Comparison of ENCODE assay signal across 10 cellular contexts in the genomic region with DNA sequence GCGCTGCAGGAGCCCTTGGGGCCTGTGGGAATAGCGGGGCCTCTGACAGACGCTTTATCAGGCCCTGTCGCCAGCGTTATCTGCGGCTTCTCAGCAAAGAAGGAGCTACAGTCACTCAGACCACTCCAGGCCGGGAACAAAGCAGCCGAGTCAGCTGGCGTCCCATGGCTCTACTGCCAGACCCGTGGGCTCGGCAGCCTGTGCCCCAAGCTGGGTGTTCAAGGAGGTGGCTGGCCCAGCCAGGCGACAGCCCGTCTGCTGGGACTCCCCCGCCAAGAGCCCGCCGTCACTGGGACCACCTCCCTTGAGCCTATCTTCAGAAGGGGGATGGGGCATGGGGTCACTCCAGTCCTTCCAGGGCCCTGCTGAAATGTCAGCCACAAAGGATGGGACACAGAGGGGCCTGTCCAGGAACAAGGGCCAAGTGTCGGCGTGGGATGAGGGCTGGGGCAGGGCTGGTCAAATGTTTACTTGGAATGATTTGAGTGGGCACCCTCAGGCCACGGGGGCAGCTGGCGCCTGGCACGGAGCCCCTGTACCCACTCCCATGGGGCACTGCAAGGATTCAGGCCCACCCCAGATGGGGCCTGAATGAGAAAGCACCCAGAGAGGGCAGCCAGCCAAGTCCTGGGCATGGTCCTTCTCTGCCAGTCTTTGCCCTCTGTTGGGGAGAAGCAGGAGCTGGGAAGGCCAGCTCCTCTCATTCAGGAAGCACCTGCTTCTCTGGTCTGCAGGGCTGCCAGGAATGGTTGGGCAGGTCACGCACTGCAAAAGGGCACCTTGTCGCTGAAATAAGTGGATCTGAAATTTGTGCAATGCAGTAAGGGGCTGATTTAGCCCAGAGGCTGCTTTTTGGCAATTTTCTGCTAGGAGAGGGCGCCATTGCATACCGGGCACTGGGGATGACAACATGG.
A peak's percentile ranks its signal among the peaks of the same experiment; 100 is the strongest.
DNase-seq lines count a peak whose midpoint lies in the region; ATAC-seq and TF ChIP-seq lines count a peak whose summit lies in the region.
"Had no signal": no experiment of that assay in that cellular context is flagged by ENCODE, and none has a peak within 500 bp of the region (broad histone marks: within the 10 kb centered on the region; RNA-seq: fewer than 3 reads in every experiment).

No MANE protein-coding gene starts in this region.

- H3K36me3 Mint-ChIP-seq in naive thymus-derived CD8-positive, alpha-beta T cell: peaks cover 0 to 2% (median 0%) of the 10 kb centered on the region in 3 donors

- H3K4me1 ChIP-seq in cardiac muscle cell (ENCODE audit: low read depth): peaks cover 50% of the 10 kb centered on the region
- H3K4me1 ChIP-seq: foreskin keratinocyte had no signal

- H3K27ac ChIP-seq in RWPE1 (peak overlapping the region; percentile 7; the same call in 1 of the 2 replicates), cardiac muscle cell (peak overlapping the region; percentile 98)
- H3K27ac ChIP-seq: foreskin keratinocyte had no signal

- H3K27ac Mint-ChIP-seq in naive thymus-derived CD8-positive, alpha-beta T cell: peak overlapping the region in 1 of 10 donors; percentile 46
- H3K27ac Mint-ChIP-seq: nephron progenitor cell had no signal

- no peaks in the 10 kb centered on the region for H3K36me3 ChIP-seq in cardiac muscle cell

- H3K4me3 Mint-ChIP-seq in naive thymus-derived CD8-positive, alpha-beta T cell: peak overlapping the region in 1 of 10 donors; percentile 41
- H3K4me3 Mint-ChIP-seq: nephron progenitor cell had no signal

- no peaks in the 10 kb centered on the region for H3K9me3 Mint-ChIP-seq in naive thymus-derived CD8-positive, alpha-beta T cell
- H3K9me3 Mint-ChIP-seq: nephron progenitor cell had no signal

- H3K27me3 Mint-ChIP-seq in naive thymus-derived CD8-positive, alpha-beta T cell: peaks cover 13 to 62% (median 25%) of the 10 kb centered on the region in 5 donors

- peaks cover 6 to 15% (median 7%) of the 10 kb centered on the region in 4 donors for H3K4me1 Mint-ChIP-seq in naive thymus-derived CD8-positive, alpha-beta T cell

- DNase-seq in GM10248 (ENCODE audit: extremely low spot score): peak; percentile 6
- no peak for DNase-seq in RWPE1 (ENCODE audit: low spot score)
- peak; percentile 41 to 96 for DNase-seq in cardiac muscle cell (ENCODE audit: low read depth in 1 of 2, low spot score in 1 of 2)
- DNase-seq in retina: peak; percentile 51
- DNase-seq in activated gamma-delta T cell (lab: John Stamatoyannopoulos, UW): no peak
- no peak for DNase-seq in naive thymus-derived CD8-positive, alpha-beta T cell
- no peak for DNase-seq in T-helper 2 cell
- no peak for DNase-seq in NCI-H2029 treated with DMSO at 0.1 percent for 48 hours (lab: John Stamatoyannopoulos, UW)

- H3K9me3 ChIP-seq in cardiac muscle cell (ENCODE audit: low read depth): no peaks in the 10 kb centered on the region

- no peak overlapping the region for H3K4me3 ChIP-seq in cardiac muscle cell

- no peaks in the 10 kb centered on the region for H3K27me3 ChIP-seq in cardiac muscle cell

- CTCF ChIA-PET in GM10248 (lab: Yijun Ruan, JAX) (interaction anchor here (0.9 to 4.3 kb wide), 17 partner anchors 10 to 563 kb away, joined by 3 to 47 read pairs (median 8); no protein-coding TSS in a partner anchor), RWPE1 (lab: Yijun Ruan, JAX) (interaction anchor here (0.6 to 3.5 kb wide), 19 partner anchors 10 to 247 kb away, joined by 3 to 31 read pairs (median 4); a partner anchor contains a TSS)

- POLR2A ChIA-PET in GM10248 (lab: Yijun Ruan, JAX) (no interaction called here), RWPE1 (lab: Yijun Ruan, JAX; ENCODE audit: low non-redundant PET) (interaction anchor here (0.9 kb wide), 1 partner anchor 8 kb away, joined by 3 read pairs; no protein-coding TSS in a partner anchor)
- POLR2A ChIA-PET in naive thymus-derived CD8-positive, alpha-beta T cell (lab: Charles Lee): no interaction called here

- TF ChIP-seq CTCF in GM10248 (IDR thresholded peaks at IDR 0.05; ENCODE audit: control extremely low read depth, extremely low read depth, low read depth, missing control alignments) (no peak), RWPE1 (conservative IDR thresholded peaks at IDR 0.05; ENCODE audit: low read depth) (no peak), cardiac muscle cell (IDR thresholded peaks at IDR 0.05; ENCODE audit: low read depth, low read length) (no peak)

- no peak for ATAC-seq in naive thymus-derived CD8-positive, alpha-beta T cell

Comparison
In these comparisons a context has a peak if more than half of its experiments do, and no peak if none do; other contexts are left out.
1. DNase-seq: peak in GM10248 (single experiment), cardiac muscle cell (2 of 2) and retina (single experiment); none in RWPE1 (single experiment), activated gamma-delta T cell (single experiment), naive thymus-derived CD8-positive, alpha-beta T cell (0 of 10), T-helper 2 cell (0 of 5) and NCI-H2029 treated with DMSO at 0.1 percent for 48 hours (single experiment).